ENCODE assay signal across 23 cellular contexts in genomic region chr10:94423627-94424026, GRCh38. TPM values are rescaled to one million over a fixed set of nuclear protein-coding genes. Genes with fewer than 3 reads are reported as not detected.
DNase-seq lines count a peak whose midpoint lies in the region; ATAC-seq and TF ChIP-seq lines count a peak whose summit lies in the region.
"Had no signal": no experiment of that assay in that cellular context is flagged by ENCODE, and none has a peak within 500 bp of the region (broad histone marks: within the 10 kb centered on the region; RNA-seq: fewer than 3 reads in every experiment).

No MANE protein-coding gene starts in this region.

- no peak for TF ChIP-seq CTCF in AG10803 (conservative IDR thresholded peaks at IDR 0.05; ENCODE audit: low read length)
- TF ChIP-seq CTCF in cardiac fibroblast (IDR thresholded peaks at IDR 0.05; ENCODE audit: low read depth, low read length): no peak

- DNase-seq in AG10803 (ENCODE audit: low read depth) (peak; percentile 51), LHCN-M2 (ENCODE audit: low read depth) (peak; percentile 37), cardiac fibroblast (ENCODE audit: low read depth in 2 of 2) (peak; percentile 21 to 63), myocyte (ENCODE audit: low read depth) (peak; percentile 50), NCI-H1436 treated with DMSO at 0.1 percent for 48 hours (lab: John Stamatoyannopoulos, UW) (no peak)
- no peak for DNase-seq in NK-92 treated with Interleukin-12 subunit alpha and Interleukin-12 subunit beta, amount 100 ng/mL, for 24 hours (lab: John Stamatoyannopoulos, UW)
- DNase-seq: ACHN; CD4-positive, alpha-beta T cell; DMS 273 treated with DMSO at 0.1 percent for 48 hours; GDM1; left cardiac atrium; mesenchymal stem cell; naive thymus-derived CD4-positive, alpha-beta T cell; NCI-H1105; NCI-H2081; NCI-H510A; pancreas; right lobe of liver; stimulated activated naive B cell treated with anti-CD40 and anti-IgM and Interleukin-4, amounts not matched to agents 10 μg/mL and 1 μg/mL and 100 μg/mL, for 72 hours; testis had no signal

- H3K4me3 ChIP-seq in AG10803 (ENCODE audit: low read length): no peak overlapping the region
- no peak overlapping the region for H3K4me3 ChIP-seq in cardiac fibroblast (replicated peaks in 1 of 2; ENCODE audit: low read depth in 2 of 2, low read length in 2 of 2)
- H3K4me3 ChIP-seq: GM23338, pancreas, right lobe of liver, testis had no signal

- no peak for ATAC-seq in GM21423 (IDR thresholded peaks at IDR 0.05; ENCODE audit: unreplicated experiment)
- ATAC-seq in GM19463 (IDR thresholded peaks at IDR 0.05; ENCODE audit: unreplicated experiment): no peak
- ATAC-seq: GM23338; left cardiac atrium; naive thymus-derived CD4-positive, alpha-beta T cell; right lobe of liver; stimulated activated naive B cell treated with anti-CD40 and anti-IgM and Interleukin-4, amounts not matched to agents 10 μg/mL and 1 μg/mL and 100 μg/mL, for 72 hours had no signal

RNA-seq across cellular contexts. Expression of gene TBC1D12, which starts 21.3 kb away (rescaled TPM):
- total RNA-seq in LHCN-M2 (2014; rRNA removed) (10.0 and 18.0 TPM in 2 replicates), myocyte (16.2 and 17.2 TPM in 2 replicates)
- 5.0 TPM for polyA plus RNA-seq in LHCN-M2 (2012)
- polyA plus RNA-seq in myocyte (2012): 6.1 TPM
- polyA plus RNA-seq: naive thymus-derived CD4-positive, alpha-beta T cell had no signal

Comparison
In these comparisons a context has a peak if more than half of its experiments do, and no peak if none do; other contexts are left out.
1. DNase-seq: peak in AG10803 (single experiment), LHCN-M2 (single experiment), cardiac fibroblast (2 of 2) and myocyte (single experiment); none in NK-92 treated with Interleukin-12 subunit alpha and Interleukin-12 subunit beta, amount 100 ng/mL, for 24 hours (single experiment) and NCI-H1436 treated with DMSO at 0.1 percent for 48 hours (single experiment).